In genomic region chr14:36555998-36556743, GRCh38 we compare ENCODE assay signal across 19 cellular contexts. TPM values are rescaled to one million over a fixed set of nuclear protein-coding genes. Genes with fewer than 3 reads are reported as not detected.
"Had no signal": no experiment of that assay in that cellular context is flagged by ENCODE, and none has a peak within 500 bp of the region (broad histone marks: within the 10 kb centered on the region; RNA-seq: fewer than 3 reads in every experiment).

No MANE protein-coding gene starts in this region.

- H3K4me2 ChIP-seq: neural progenitor cell had no signal

- H3K4me1 ChIP-seq: esophagus muscularis mucosa, gastroesophageal sphincter, heart left ventricle, neural progenitor cell, psoas muscle, suprapubic skin, transverse colon had no signal

- H3K27ac ChIP-seq: esophagus muscularis mucosa, gastroesophageal sphincter, heart left ventricle, neural progenitor cell, psoas muscle, skin epidermis, suprapubic skin, transverse colon had no signal

- DNase-seq: activated CD4-positive, alpha-beta T cell treated with anti-CD3 and anti-CD28 coated beads for 4 hours; cerebellar nuclear complex; cortex of kidney; heart left ventricle; naive thymus-derived CD4-positive, alpha-beta T cell; psoas muscle; right cardiac atrium; transverse colon had no signal

- H3K9me3 ChIP-seq: esophagus muscularis mucosa, gastroesophageal sphincter, heart left ventricle, mucosa of descending colon, psoas muscle, suprapubic skin, transverse colon had no signal

- H3K4me3 ChIP-seq: esophagus muscularis mucosa, gastroesophageal sphincter, heart left ventricle, mucosa of descending colon, neural progenitor cell, psoas muscle, skin epidermis, suprapubic skin, transverse colon had no signal

- H2AFZ ChIP-seq: neural progenitor cell had no signal

- H3K9ac ChIP-seq: neural progenitor cell had no signal

- ATAC-seq: gastroesophageal sphincter; heart left ventricle; mucosa of descending colon; naive thymus-derived CD4-positive, alpha-beta T cell; right cardiac atrium; stimulated activated naive CD8-positive, alpha-beta T cell treated with anti-CD3 and anti-CD28 coated beads, Interleukin-15, amount 100 ng/mL, for 72 hours had no signal

- H3K36me3 ChIP-seq: esophagus muscularis mucosa, gastroesophageal sphincter, heart left ventricle, neural progenitor cell, suprapubic skin, transverse colon had no signal

- FAIRE-seq: bronchial epithelial cell had no signal

RNA-seq across cellular contexts. Expression of gene NKX2-8, which starts 26.2 kb away (rescaled TPM):
- total RNA-seq: activated CD4-positive, alpha-beta memory T cell treated with anti-CD3 and anti-CD28 coated beads for 36 hours; esophagus muscularis mucosa; gastroesophageal sphincter; heart left ventricle; mucosa of descending colon; naive thymus-derived CD4-positive, alpha-beta T cell; osteoblast; psoas muscle; right cardiac atrium; transverse colon had no signal
- polyA plus RNA-seq: heart left ventricle; liver; naive thymus-derived CD4-positive, alpha-beta T cell; psoas muscle; right cardiac atrium had no signal

RNA-seq across cellular contexts. Expression of gene NKX2-1, which starts 36.1 kb away (rescaled TPM):
- total RNA-seq: activated CD4-positive, alpha-beta memory T cell treated with anti-CD3 and anti-CD28 coated beads for 36 hours; gastroesophageal sphincter; heart left ventricle; liver; mucosa of descending colon; naive thymus-derived CD4-positive, alpha-beta T cell; osteoblast; psoas muscle; suprapubic skin; transverse colon had no signal
- polyA plus RNA-seq: heart left ventricle; liver; naive thymus-derived CD4-positive, alpha-beta T cell; psoas muscle; right cardiac atrium had no signal
